In genomic region chr7:149415391-149416068, GRCh38 we compare ENCODE assay signal across 9 cellular contexts. TPM values are rescaled to one million over a fixed set of nuclear protein-coding genes. Genes with fewer than 3 reads are reported as not detected.
DNase-seq lines count a peak whose midpoint lies in the region; TF ChIP-seq lines count a peak whose summit lies in the region.
"Had no signal": no experiment of that assay in that cellular context is flagged by ENCODE, and none has a peak within 500 bp of the region (broad histone marks: within the 10 kb centered on the region; RNA-seq: fewer than 3 reads in every experiment).

No MANE protein-coding gene starts in this region.

- H3T11ph ChIP-seq in H9 (ENCODE audit: low read length), result no peak overlapping the region

- no peaks in the 10 kb centered on the region for H3K79me1 ChIP-seq in H9 (ENCODE audit: insufficient read depth, low read depth, low read length, poor library complexity, severe bottlenecking)

- H3K4me3 ChIP-seq in iPS DF 6.9 (ENCODE audit: low read length) (peak overlapping the region; percentile 53; the same call in 1 of the 2 replicates), skeletal muscle satellite cell (ENCODE audit: low read length) (peak overlapping the region; percentile 57)

- H3K4me3 Mint-ChIP-seq in H9, result peak overlapping the region; percentile 78 to 86

- H3K27me3 ChIP-seq in H9 (ENCODE audit: insufficient read depth, low read length) (no peaks in the 10 kb centered on the region), iPS DF 6.9 (ENCODE audit: control insufficient read depth, insufficient read depth, low read length) (no peaks in the 10 kb centered on the region), skeletal muscle satellite cell (ENCODE audit: control insufficient read depth, insufficient read depth, low read length) (peaks cover 6% of the 10 kb centered on the region)

- H3K27me3 Mint-ChIP-seq in H9 (ENCODE audit: low read depth), result peaks cover 24% of the 10 kb centered on the region

- H4K5ac ChIP-seq in H9 (ENCODE audit: insufficient read length, low read depth, low read length), result no peak overlapping the region

- no peak overlapping the region; the same call in 1 of the 2 replicates for H2BK15ac ChIP-seq in H9 (ENCODE audit: low read depth, low read length)

- no peak overlapping the region for H3K23ac ChIP-seq in H9 (ENCODE audit: insufficient read length, low read depth, low read length)

- H2BK120ac ChIP-seq in H9 (ENCODE audit: low read depth, low read length, poor library complexity, severe bottlenecking), result no peak overlapping the region

- H3K4ac ChIP-seq in H9 (ENCODE audit: low read depth, low read length), result no peak overlapping the region

- H3K27ac ChIP-seq in H9 (ENCODE audit: insufficient read length, low read depth, low read length) (no peak overlapping the region), iPS DF 6.9 (ENCODE audit: low read length) (no peak overlapping the region)

- H3K36me3 ChIP-seq in iPS DF 6.9 (ENCODE audit: control insufficient read depth, insufficient read depth, low read length) (no peaks in the 10 kb centered on the region), skeletal muscle satellite cell (ENCODE audit: insufficient read depth, low read length) (no peaks in the 10 kb centered on the region)

- H3K4me1 ChIP-seq in H9 (ENCODE audit: insufficient read depth, low read length), result no peaks in the 10 kb centered on the region
- H3K4me1 ChIP-seq in iPS DF 6.9 (ENCODE audit: control insufficient read depth, insufficient read depth, low read length), result no peaks in the 10 kb centered on the region
- H3K4me1 ChIP-seq in skeletal muscle satellite cell (ENCODE audit: control insufficient read depth, insufficient read depth, low read length), result no peaks in the 10 kb centered on the region

- peak overlapping the region in 2 of 3 experiments; percentile 4 to 62; a peak in 4 of 7 replicates for H3K27ac Mint-ChIP-seq in H9

- H2BK12ac ChIP-seq in H9 (ENCODE audit: insufficient read length, low read depth, low read length), result no peak overlapping the region

- no peak overlapping the region for H4K91ac ChIP-seq in H9 (ENCODE audit: insufficient read length, low read depth, low read length)

- H3K79me2 ChIP-seq in H9 (ENCODE audit: insufficient read depth, low read length), result no peaks in the 10 kb centered on the region; the same call in 1 of the 2 replicates

- no peak overlapping the region for H4K8ac ChIP-seq in H9 (replicated peaks; ENCODE audit: insufficient read length, low read depth, low read length)

- H3K9ac ChIP-seq in H9 (ENCODE audit: extremely low read depth, insufficient read length, low read length) (peak overlapping the region; percentile 70), skeletal muscle satellite cell (ENCODE audit: low read depth, low read length) (no peak overlapping the region)

- no peaks in the 10 kb centered on the region for H4K20me1 ChIP-seq in H9 (ENCODE audit: control insufficient read depth, insufficient read depth, insufficient read length)

- no CpG with 5 or more reads among the region's 26 CpGs for WGBS in H9 (ENCODE audit: extremely low coverage, insufficient read length, low lambda C conversion rate)
- WGBS in iPS DF 6.9 (ENCODE audit: insufficient coverage, insufficient read length), result no CpG with 5 or more reads among the region's 26 CpGs

- H3K14ac ChIP-seq in H9 (ENCODE audit: insufficient read depth, low read length), result peak overlapping the region; percentile 75; the same call in 1 of the 2 replicates

- H3K4me2 ChIP-seq in H9 (ENCODE audit: insufficient read depth, insufficient read length, low read length) (peak overlapping the region; percentile 100), skeletal muscle satellite cell (ENCODE audit: low read length) (peak overlapping the region; percentile 68)

- peaks cover 3 to 6% of the 10 kb centered on the region in 2 experiments; a peak in 4 of 5 replicates for H3K9me3 Mint-ChIP-seq in H9

- no peak overlapping the region for H2AK5ac ChIP-seq in H9 (ENCODE audit: insufficient read length, low read length)

- no peak overlapping the region for H2BK20ac ChIP-seq in H9 (ENCODE audit: low read depth, low read length, poor library complexity, severe bottlenecking)

- H3K56ac ChIP-seq in H9 (ENCODE audit: insufficient read length, low read depth, low read length), result no peak overlapping the region

- no peak overlapping the region for H2BK5ac ChIP-seq in H9 (ENCODE audit: insufficient read length, low read length)

- H3K36me3 Mint-ChIP-seq in H9 (ENCODE audit: insufficient read depth in 1 of 3, low read depth in 3 of 3), result no peaks in the 10 kb centered on the region; a peak in 1 of 7 replicates

- peak overlapping the region; percentile 66 for H3K18ac ChIP-seq in H9 (ENCODE audit: insufficient read length, low read depth, low read length)

- H3K4me1 Mint-ChIP-seq in H9, result peaks cover 8 to 13% of the 10 kb centered on the region in 2 experiments

- DNase-seq in H9, result no peak
- DNase-seq in astrocyte of the hippocampus (ENCODE audit: low read depth, low spot score), result peak; percentile 16
- no peak for DNase-seq in iPS DF 6.9 (ENCODE audit: low read depth, low spot score)
- DNase-seq in HPDE6-E6E7 (ENCODE audit: extremely low spot score), result no peak
- DNase-seq in HUDEP-2 (lab: John Stamatoyannopoulos, UW; ENCODE audit: unreplicated experiment in 76 of 76), result no peak
- DNase-seq in DMS79 treated with DMSO at 0.1 percent for 48 hours (lab: John Stamatoyannopoulos, UW), result no peak
- no peak for DNase-seq in stimulated activated CD4-positive, alpha-beta T cell treated with anti-CD3 and anti-CD28 coated beads, Interleukin-12 subunit alpha, Interleukin-12 subunit beta, amount 100 ng/mL, for 4 hours
- DNase-seq: NCI-H1105 treated with DMSO at 0.1 percent for 48 hours had no signal

- peaks cover 6% of the 10 kb centered on the region for H3K23me2 ChIP-seq in H9 (ENCODE audit: insufficient read length, low read depth, low read length, poor library complexity, severe bottlenecking)

- no peak for TF ChIP-seq CTCF in H9 (conservative IDR thresholded peaks at IDR 0.05)

- H3K9me3 ChIP-seq in H9 (ENCODE audit: control insufficient read depth, low read depth, low read length) (no peaks in the 10 kb centered on the region), iPS DF 6.9 (ENCODE audit: control insufficient read depth, insufficient read depth, low read length) (no peaks in the 10 kb centered on the region), skeletal muscle satellite cell (replicated peaks; ENCODE audit: low read length) (no peaks in the 10 kb centered on the region)

- peak overlapping the region; percentile 96 for H2AFZ ChIP-seq in H9 (ENCODE audit: low read length)

RNA-seq across cellular contexts. Expression of gene ZNF777, which starts 45.3 kb away (rescaled TPM):
- 15.6 and 15.9 TPM in 2 replicates for total RNA-seq in H9 (2021)
- total RNA-seq in skeletal muscle satellite cell (2012; rRNA removed), result 7.9 and 8.4 TPM in 2 replicates
